8 cellular contexts compared by ENCODE assay signal in genomic region chr11:118359295-118359958, GRCh38. TPM values are rescaled to one million over a fixed set of nuclear protein-coding genes. Genes with fewer than 3 reads are reported as not detected.
DNase-seq lines count a peak whose midpoint lies in the region; ATAC-seq and TF ChIP-seq lines count a peak whose summit lies in the region.

A gene with protein sequence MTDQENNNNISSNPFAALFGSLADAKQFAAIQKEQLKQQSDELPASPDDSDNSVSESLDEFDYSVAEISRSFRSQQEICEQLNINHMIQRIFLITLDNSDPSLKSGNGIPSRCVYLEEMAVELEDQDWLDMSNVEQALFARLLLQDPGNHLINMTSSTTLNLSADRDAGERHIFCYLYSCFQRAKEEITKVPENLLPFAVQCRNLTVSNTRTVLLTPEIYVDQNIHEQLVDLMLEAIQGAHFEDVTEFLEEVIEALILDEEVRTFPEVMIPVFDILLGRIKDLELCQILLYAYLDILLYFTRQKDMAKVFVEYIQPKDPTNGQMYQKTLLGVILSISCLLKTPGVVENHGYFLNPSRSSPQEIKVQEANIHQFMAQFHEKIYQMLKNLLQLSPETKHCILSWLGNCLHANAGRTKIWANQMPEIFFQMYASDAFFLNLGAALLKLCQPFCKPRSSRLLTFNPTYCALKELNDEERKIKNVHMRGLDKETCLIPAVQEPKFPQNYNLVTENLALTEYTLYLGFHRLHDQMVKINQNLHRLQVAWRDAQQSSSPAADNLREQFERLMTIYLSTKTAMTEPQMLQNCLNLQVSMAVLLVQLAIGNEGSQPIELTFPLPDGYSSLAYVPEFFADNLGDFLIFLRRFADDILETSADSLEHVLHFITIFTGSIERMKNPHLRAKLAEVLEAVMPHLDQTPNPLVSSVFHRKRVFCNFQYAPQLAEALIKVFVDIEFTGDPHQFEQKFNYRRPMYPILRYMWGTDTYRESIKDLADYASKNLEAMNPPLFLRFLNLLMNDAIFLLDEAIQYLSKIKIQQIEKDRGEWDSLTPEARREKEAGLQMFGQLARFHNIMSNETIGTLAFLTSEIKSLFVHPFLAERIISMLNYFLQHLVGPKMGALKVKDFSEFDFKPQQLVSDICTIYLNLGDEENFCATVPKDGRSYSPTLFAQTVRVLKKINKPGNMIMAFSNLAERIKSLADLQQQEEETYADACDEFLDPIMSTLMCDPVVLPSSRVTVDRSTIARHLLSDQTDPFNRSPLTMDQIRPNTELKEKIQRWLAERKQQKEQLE (plus strand): TSS chr11:118359600. CDS start chr11:118365081, 5,481 bp downstream.

- TF ChIP-seq POLR2A in GM19099 (IDR thresholded peaks at IDR 0.05; ENCODE audit: extremely low read depth, insufficient read length, low read depth) = peak; percentile 94

- no peak for TF ChIP-seq CTCF in AG10803 (conservative IDR thresholded peaks at IDR 0.05; ENCODE audit: low read length)
- no peak for TF ChIP-seq CTCF in colonic mucosa (IDR thresholded peaks at IDR 0.05)

- H3K27me3 ChIP-seq in colonic mucosa (no peaks in the 10 kb centered on the region), layer of hippocampus (ENCODE audit: control insufficient read depth, insufficient read depth, low read length) (no peaks in the 10 kb centered on the region)

- H3K4me3 ChIP-seq in AG10803 (ENCODE audit: low read length) = peak within 1 kb of the TSS; percentile 94
- peak within 1 kb of the TSS; percentile 84 for H3K4me3 ChIP-seq in colonic mucosa

- no peaks in the 10 kb centered on the region for H3K9me3 ChIP-seq in colonic mucosa

- H3K9ac ChIP-seq in colonic mucosa (ENCODE audit: low read depth in 2 of 2, low read length in 2 of 2) = peak within 1 kb of the TSS; percentile 62 to 63

- intact Hi-C loops in colonic mucosa (cut with DNase I) = loop anchor here (10.0 kb wide), 1 partner anchor 215 kb away; no protein-coding TSS in a partner anchor

- peak within 1 kb of the TSS; percentile 25 for H3K27ac ChIP-seq in colonic mucosa
- peak within 1 kb of the TSS; percentile 30 for H3K27ac ChIP-seq in layer of hippocampus (ENCODE audit: low read depth, low read length)

- peak; percentile 93 for DNase-seq in AG10803 (ENCODE audit: low read depth)
- DNase-seq in NCI-H526 (lab: John Stamatoyannopoulos, UW) = peak; percentile 95 to 100
- peak; percentile 99 for DNase-seq in activated CD4-positive, alpha-beta T cell treated with anti-CD3 and anti-CD28 coated beads for 48 hours
- DNase-seq in colonic mucosa = peak; percentile 99
- peak; percentile 96 to 99 for DNase-seq in stimulated activated CD4-positive, alpha-beta T cell treated with anti-CD3 and anti-CD28 coated beads, Interleukin-1b, Interleukin-23, amount 100 ng/mL, for 4 hours (ENCODE audit: low read depth in 2 of 2)

- peak; percentile 89 for ATAC-seq in HG03442 (IDR thresholded peaks at IDR 0.05; ENCODE audit: unreplicated experiment)

- H3K4me1 ChIP-seq in colonic mucosa = peaks cover 12% of the 10 kb centered on the region

- H3K36me3 ChIP-seq in colonic mucosa = no peaks in the 10 kb centered on the region

RNA-seq across cellular contexts. Expression of the gene that starts here (rescaled TPM):
- total RNA-seq in colonic mucosa = 10 to 100 TPM; 44.8 to 46.9 TPM

Comparison
In these comparisons a context has a peak if more than half of its experiments do, and no peak if none do; other contexts are left out.
1. Peak in every context shown above with its lines: DNase-seq, ATAC-seq, H3K4me3 ChIP-seq and H3K27ac ChIP-seq.